9 cellular contexts compared by ENCODE assay signal in genomic region chr11:46239801-46240061, GRCh38. TPM values are rescaled to one million over a fixed set of nuclear protein-coding genes. Genes with fewer than 3 reads are reported as not detected.
DNase-seq lines count a peak whose midpoint lies in the region; ATAC-seq, FAIRE-seq and TF ChIP-seq lines count a peak whose summit lies in the region.
"Had no signal": no experiment of that assay in that cellular context is flagged by ENCODE, and none has a peak within 500 bp of the region (broad histone marks: within the 10 kb centered on the region; RNA-seq: fewer than 3 reads in every experiment).

No MANE protein-coding gene starts in this region.

- POLR2A ChIA-PET in A549 (lab: Yijun Ruan, JAX): interaction anchor here (1.0 to 3.3 kb wide), 3 partner anchors 56 to 119 kb away, joined by 3 to 16 read pairs (median 11); partner anchors contain the start of gene PHF21A
- POLR2A ChIA-PET in activated CD8-positive, alpha-beta T cell treated with anti-CD3 and anti-CD28 coated beads for 36 hours (lab: Charles Lee): interaction anchor here (1.0 to 2.9 kb wide), 5 partner anchors 76 to 378 kb away, joined by 3 to 11 read pairs (median 3); no protein-coding TSS in a partner anchor

- FAIRE-seq in A549 (lab: Jason Lieb, UNC): no peak

- H3K4me1 ChIP-seq in A549: peaks cover 38% of the 10 kb centered on the region

- TF ChIP-seq EP300 in A549 (IDR thresholded peaks at IDR 0.05): no peak

- H3K4me2 ChIP-seq in A549: peak overlapping the region; percentile 97

- peaks cover 12% of the 10 kb centered on the region for H3K27me3 Mint-ChIP-seq in activated CD8-positive, alpha-beta T cell treated with anti-CD3 and anti-CD28 coated beads for 36 hours

- TF ChIP-seq RAD21 in A549 (conservative IDR thresholded peaks at IDR 0.05 in 1 of 2, IDR thresholded peaks at IDR 0.05 in 1 of 2): no peak

- CTCF ChIA-PET in A549 (lab: Yijun Ruan, JAX): interaction anchor here (0.6 to 17.1 kb wide), 56 partner anchors 9 to 583 kb away, joined by 3 to 872 read pairs (median 4); partner anchors contain the start of gene CREB3L1
- CTCF ChIA-PET in activated CD8-positive, alpha-beta T cell treated with anti-CD3 and anti-CD28 coated beads for 36 hours (lab: Charles Lee): interaction anchor here (0.5 to 9.6 kb wide), 32 partner anchors 9 to 1130 kb away, joined by 3 to 382 read pairs (median 5); partner anchors contain the start of gene CREB3L1

- H3K36me3 ChIP-seq in SK-N-MC (ENCODE audit: insufficient read depth, low read length) (no peaks in the 10 kb centered on the region), brain microvascular endothelial cell (replicated peaks) (no peaks in the 10 kb centered on the region)
- H3K36me3 ChIP-seq: SJCRH30 had no signal

- H3K27ac ChIP-seq in A549 (peak overlapping the region; percentile 78 to 89), SK-N-MC (peak overlapping the region; percentile 73), brain microvascular endothelial cell (no peak overlapping the region)
- H3K27ac ChIP-seq: SJCRH30 had no signal

- no peak overlapping the region for H3K4me3 Mint-ChIP-seq in activated CD8-positive, alpha-beta T cell treated with anti-CD3 and anti-CD28 coated beads for 36 hours

- TF ChIP-seq CTCF in A549 (IDR thresholded peaks at IDR 0.05) (no peak), brain microvascular endothelial cell (IDR thresholded peaks at IDR 0.05; ENCODE audit: low read depth, low read length, missing control alignments) (no peak)
- TF ChIP-seq CTCF in activated CD8-positive, alpha-beta T cell treated with anti-CD3 and anti-CD28 coated beads for 36 hours (IDR thresholded peaks at IDR 0.05): no peak

- H3K9me3 Mint-ChIP-seq in activated CD8-positive, alpha-beta T cell treated with anti-CD3 and anti-CD28 coated beads for 36 hours: no peaks in the 10 kb centered on the region

- intact Hi-C loops in head of caudate nucleus (cut with DNase I): loop anchor here (2.0 kb wide), 1 partner anchor 71 kb away; no protein-coding TSS in a partner anchor
- intact Hi-C loops in activated CD8-positive, alpha-beta T cell treated with anti-CD3 and anti-CD28 coated beads for 36 hours (cut with micrococcal nuclease): loop anchor here (5.0 to 10.0 kb wide), 2 partner anchors 68 to 115 kb away; partner anchors contain the start of gene PHF21A

- no peaks in the 10 kb centered on the region for H3K36me3 Mint-ChIP-seq in activated CD8-positive, alpha-beta T cell treated with anti-CD3 and anti-CD28 coated beads for 36 hours (ENCODE audit: low read depth)

- H3K27me3 ChIP-seq in brain microvascular endothelial cell (replicated peaks): no peaks in the 10 kb centered on the region

- H3K4me3 ChIP-seq in A549 (no peak overlapping the region), SK-N-MC (0 out of 2 replicates have a peak overlapping the region, but pooled peaks have one; percentile 10), brain microvascular endothelial cell (ENCODE audit: low read depth, low read length) (no peak overlapping the region)

- ATAC-seq in A549: no peak
- no peak for ATAC-seq in GM21515 (IDR thresholded peaks at IDR 0.05; ENCODE audit: unreplicated experiment)
- ATAC-seq in activated CD8-positive, alpha-beta T cell treated with anti-CD3 and anti-CD28 coated beads for 36 hours: no peak
- ATAC-seq in GM21619 (IDR thresholded peaks at IDR 0.05; ENCODE audit: unreplicated experiment): no peak

- no peak for TF ChIP-seq POLR2A in A549 (IDR thresholded peaks at IDR 0.05; ENCODE audit: low read length)

- no peak for DNase-seq in A549 (ENCODE audit: low read depth in 1 of 2, low spot score in 1 of 2)
- peak; percentile 24 for DNase-seq in ELF-1 (ENCODE audit: low read depth, low spot score)
- no peak for DNase-seq in SK-N-MC (ENCODE audit: low read depth, low spot score)
- DNase-seq in head of caudate nucleus: peak in 23 of 42 donors; percentile 5 to 80 (median 39)
- no peak for DNase-seq in brain microvascular endothelial cell
- no peak for DNase-seq in activated CD8-positive, alpha-beta T cell treated with anti-CD3 and anti-CD28 coated beads for 36 hours

- H3K9me3 ChIP-seq in A549 (peaks cover 6% of the 10 kb centered on the region; the same call in 1 of the 3 replicates), SK-N-MC (ENCODE audit: low read depth, low read length) (no peaks in the 10 kb centered on the region)

- H3K9ac ChIP-seq in SK-N-MC (ENCODE audit: insufficient read length): peak overlapping the region; percentile 10

- WGBS in A549 (ENCODE audit: missing lambda C conversion rate): 50% methylated on average over 4 of the region's 4 CpGs

- in situ Hi-C loops in brain microvascular endothelial cell (cut with HindIII; ENCODE audit: low pct_ligation_motif_present, low sequenced_read_pairs): no loop called here

- no peak overlapping the region for H3K27ac Mint-ChIP-seq in activated CD8-positive, alpha-beta T cell treated with anti-CD3 and anti-CD28 coated beads for 36 hours

- peaks cover 37% of the 10 kb centered on the region for H3K4me1 Mint-ChIP-seq in activated CD8-positive, alpha-beta T cell treated with anti-CD3 and anti-CD28 coated beads for 36 hours (ENCODE audit: low read depth)

TF ChIP-seq in A549, 52 proteins besides CTCF, POLR2A, EP300 and RAD21 (continues in another document):
- no peak for TF ChIP-seq GATA3 (IDR thresholded peaks at IDR 0.05; ENCODE audit: borderline replicate concordance)
- TF ChIP-seq CHD2 (IDR thresholded peaks at IDR 0.05; ENCODE audit: low read length, partially characterized antibody): no peak
- no peak for TF ChIP-seq BHLHE40 (IDR thresholded peaks at IDR 0.05; ENCODE audit: low read depth, low read length)
- no peak for TF ChIP-seq ZFP36 (IDR thresholded peaks at IDR 0.05; ENCODE audit: borderline replicate concordance, partially characterized antibody)
- TF ChIP-seq, protein P1, sequence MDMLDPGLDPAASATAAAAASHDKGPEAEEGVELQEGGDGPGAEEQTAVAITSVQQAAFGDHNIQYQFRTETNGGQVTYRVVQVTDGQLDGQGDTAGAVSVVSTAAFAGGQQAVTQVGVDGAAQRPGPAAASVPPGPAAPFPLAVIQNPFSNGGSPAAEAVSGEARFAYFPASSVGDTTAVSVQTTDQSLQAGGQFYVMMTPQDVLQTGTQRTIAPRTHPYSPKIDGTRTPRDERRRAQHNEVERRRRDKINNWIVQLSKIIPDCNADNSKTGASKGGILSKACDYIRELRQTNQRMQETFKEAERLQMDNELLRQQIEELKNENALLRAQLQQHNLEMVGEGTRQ (IDR thresholded peaks at IDR 0.05): no peak
- TF ChIP-seq FOSB (CRISPR knock-in tag; IDR thresholded peaks at IDR 0.05): no peak
- TF ChIP-seq, protein P2, sequence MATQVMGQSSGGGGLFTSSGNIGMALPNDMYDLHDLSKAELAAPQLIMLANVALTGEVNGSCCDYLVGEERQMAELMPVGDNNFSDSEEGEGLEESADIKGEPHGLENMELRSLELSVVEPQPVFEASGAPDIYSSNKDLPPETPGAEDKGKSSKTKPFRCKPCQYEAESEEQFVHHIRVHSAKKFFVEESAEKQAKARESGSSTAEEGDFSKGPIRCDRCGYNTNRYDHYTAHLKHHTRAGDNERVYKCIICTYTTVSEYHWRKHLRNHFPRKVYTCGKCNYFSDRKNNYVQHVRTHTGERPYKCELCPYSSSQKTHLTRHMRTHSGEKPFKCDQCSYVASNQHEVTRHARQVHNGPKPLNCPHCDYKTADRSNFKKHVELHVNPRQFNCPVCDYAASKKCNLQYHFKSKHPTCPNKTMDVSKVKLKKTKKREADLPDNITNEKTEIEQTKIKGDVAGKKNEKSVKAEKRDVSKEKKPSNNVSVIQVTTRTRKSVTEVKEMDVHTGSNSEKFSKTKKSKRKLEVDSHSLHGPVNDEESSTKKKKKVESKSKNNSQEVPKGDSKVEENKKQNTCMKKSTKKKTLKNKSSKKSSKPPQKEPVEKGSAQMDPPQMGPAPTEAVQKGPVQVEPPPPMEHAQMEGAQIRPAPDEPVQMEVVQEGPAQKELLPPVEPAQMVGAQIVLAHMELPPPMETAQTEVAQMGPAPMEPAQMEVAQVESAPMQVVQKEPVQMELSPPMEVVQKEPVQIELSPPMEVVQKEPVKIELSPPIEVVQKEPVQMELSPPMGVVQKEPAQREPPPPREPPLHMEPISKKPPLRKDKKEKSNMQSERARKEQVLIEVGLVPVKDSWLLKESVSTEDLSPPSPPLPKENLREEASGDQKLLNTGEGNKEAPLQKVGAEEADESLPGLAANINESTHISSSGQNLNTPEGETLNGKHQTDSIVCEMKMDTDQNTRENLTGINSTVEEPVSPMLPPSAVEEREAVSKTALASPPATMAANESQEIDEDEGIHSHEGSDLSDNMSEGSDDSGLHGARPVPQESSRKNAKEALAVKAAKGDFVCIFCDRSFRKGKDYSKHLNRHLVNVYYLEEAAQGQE (IDR thresholded peaks at IDR 0.05): no peak
- TF ChIP-seq CBX8 (IDR thresholded peaks at IDR 0.05): no peak
- TF ChIP-seq, protein P3, sequence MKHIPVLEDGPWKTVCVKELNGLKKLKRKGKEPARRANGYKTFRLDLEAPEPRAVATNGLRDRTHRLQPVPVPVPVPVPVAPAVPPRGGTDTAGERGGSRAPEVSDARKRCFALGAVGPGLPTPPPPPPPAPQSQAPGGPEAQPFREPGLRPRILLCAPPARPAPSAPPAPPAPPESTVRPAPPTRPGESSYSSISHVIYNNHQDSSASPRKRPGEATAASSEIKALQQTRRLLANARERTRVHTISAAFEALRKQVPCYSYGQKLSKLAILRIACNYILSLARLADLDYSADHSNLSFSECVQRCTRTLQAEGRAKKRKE (CRISPR knock-in tag; IDR thresholded peaks at IDR 0.05; ENCODE audit: low read depth): no peak
- no peak for TF ChIP-seq MYC (IDR thresholded peaks at IDR 0.05; ENCODE audit: borderline replicate concordance, low read length)
- no peak for TF ChIP-seq RARB (CRISPR knock-in tag; IDR thresholded peaks at IDR 0.05)
- TF ChIP-seq, protein P4, sequence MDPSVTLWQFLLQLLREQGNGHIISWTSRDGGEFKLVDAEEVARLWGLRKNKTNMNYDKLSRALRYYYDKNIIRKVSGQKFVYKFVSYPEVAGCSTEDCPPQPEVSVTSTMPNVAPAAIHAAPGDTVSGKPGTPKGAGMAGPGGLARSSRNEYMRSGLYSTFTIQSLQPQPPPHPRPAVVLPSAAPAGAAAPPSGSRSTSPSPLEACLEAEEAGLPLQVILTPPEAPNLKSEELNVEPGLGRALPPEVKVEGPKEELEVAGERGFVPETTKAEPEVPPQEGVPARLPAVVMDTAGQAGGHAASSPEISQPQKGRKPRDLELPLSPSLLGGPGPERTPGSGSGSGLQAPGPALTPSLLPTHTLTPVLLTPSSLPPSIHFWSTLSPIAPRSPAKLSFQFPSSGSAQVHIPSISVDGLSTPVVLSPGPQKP (IDR thresholded peaks at IDR 0.05; ENCODE audit: low read depth, low read length): no peak
- no peak for TF ChIP-seq NFE2L2 (conservative IDR thresholded peaks at IDR 0.05; ENCODE audit: low read length)

RNA-seq across cellular contexts. Expression of gene CREB3L1, which starts 37.7 kb away (rescaled TPM):
- polyA plus RNA-seq in A549 (2011; rRNA removed): 0.48 and 0.61 TPM in 2 replicates
- polyA plus RNA-seq in A549 (2012; cell fraction: cytosol; rRNA removed): 0.24 and 0.45 TPM in 2 replicates
- polyA plus RNA-seq in A549 (2012; cell fraction: nucleus; rRNA removed): 0.56 and 0.86 TPM in 2 replicates
- polyA plus RNA-seq in A549 (2017; fragmentation: RNase III; extraction: RNeasy Plus Mini Kit Qiagen cat#74134 plus additional on column Dnase treatment): 2.1 to 2.7 TPM (median 2.3 TPM) in 3 replicates
- 1.3 and 1.7 TPM in 2 replicates for polyA minus RNA-seq in A549 (2011; rRNA and poly(A)+ RNA removed)
- not detected for total RNA-seq in activated CD8-positive, alpha-beta T cell treated with anti-CD3 and anti-CD28 coated beads for 36 hours

Comparison
In these comparisons a context has a peak if more than half of its experiments do, and no peak if none do; other contexts are left out.
1. DNase-seq: peak in ELF-1 (single experiment) and head of caudate nucleus (23 of 42); none in A549 (0 of 2), SK-N-MC (single experiment), brain microvascular endothelial cell (single experiment) and activated CD8-positive, alpha-beta T cell treated with anti-CD3 and anti-CD28 coated beads for 36 hours (single experiment).